Comparison of ENCODE assay signal across 24 cellular contexts in genomic region chr4:2337896-2338295, GRCh38.
DNase-seq lines count a peak whose midpoint lies in the region; ATAC-seq and TF ChIP-seq lines count a peak whose summit lies in the region.
"Had no signal": no experiment of that assay in that cellular context is flagged by ENCODE, and none has a peak within 500 bp of the region (broad histone marks: within the 10 kb centered on the region; RNA-seq: fewer than 3 reads in every experiment).

No MANE protein-coding gene starts in this region.

- POLR2A ChIA-PET in MCF 10A (lab: Yijun Ruan, JAX): interaction anchor here (0.6 to 0.7 kb wide), 2 partner anchors 60 to 91 kb away, joined by 3 to 4 read pairs; no protein-coding TSS in a partner anchor
- POLR2A ChIA-PET in activated CD4-positive, alpha-beta T cell treated with anti-CD3 and anti-CD28 coated beads for 36 hours (lab: Charles Lee): no interaction called here

- H3K9me3 Mint-ChIP-seq in MCF 10A (ENCODE audit: unreplicated experiment): no peaks in the 10 kb centered on the region
- no peaks in the 10 kb centered on the region for H3K9me3 Mint-ChIP-seq in activated CD4-positive, alpha-beta T cell treated with anti-CD3 and anti-CD28 coated beads for 36 hours (ENCODE audit: low read depth)
- H3K9me3 Mint-ChIP-seq: CD4-positive, alpha-beta T cell; naive thymus-derived CD8-positive, alpha-beta T cell; stimulated activated naive B cell treated with anti-CD40 and anti-IgM and Interleukin-4, amounts not matched to agents 10 μg/mL and 1 μg/mL and 100 μg/mL, for 72 hours; type B pancreatic cell had no signal

- no peak for ATAC-seq in left lobe of liver
- no peak for ATAC-seq in activated CD4-positive, alpha-beta T cell treated with anti-CD3 and anti-CD28 coated beads for 36 hours
- ATAC-seq: HCT116; naive thymus-derived CD8-positive, alpha-beta T cell; Panc1; stimulated activated naive B cell treated with anti-CD40 and anti-IgM and Interleukin-4, amounts not matched to agents 10 μg/mL and 1 μg/mL and 100 μg/mL, for 72 hours had no signal

- no peaks in the 10 kb centered on the region for H3K27me3 ChIP-seq in breast epithelium
- no peaks in the 10 kb centered on the region for H3K27me3 ChIP-seq in spleen (replicated peaks in 1 of 7)

- H3K9me3 ChIP-seq in breast epithelium: no peaks in the 10 kb centered on the region
- H3K9me3 ChIP-seq in spleen: no peaks in the 10 kb centered on the region

- no peaks in the 10 kb centered on the region for H3K4me1 ChIP-seq in breast epithelium
- peaks cover 0 to 11% (median 5%) of the 10 kb centered on the region in 6 donors for H3K4me1 ChIP-seq in spleen

- CTCF ChIA-PET in MCF 10A (lab: Yijun Ruan, JAX): interaction anchor here (0.7 kb wide), 1 partner anchor 172 kb away, joined by 3 read pairs; no protein-coding TSS in a partner anchor
- CTCF ChIA-PET in activated CD4-positive, alpha-beta T cell treated with anti-CD3 and anti-CD28 coated beads for 36 hours (lab: Charles Lee): no interaction called here

- no peak for TF ChIP-seq CTCF in breast epithelium (IDR thresholded peaks at IDR 0.05)
- TF ChIP-seq CTCF in MCF 10A (IDR thresholded peaks at IDR 0.05; ENCODE audit: unreplicated experiment): no peak
- TF ChIP-seq CTCF in spleen (IDR thresholded peaks at IDR 0.05 in 8 of 11, conservative IDR thresholded peaks at IDR 0.05 in 3 of 11): no peak

- no peak overlapping the region for H3K4me3 ChIP-seq in breast epithelium
- H3K4me3 ChIP-seq in spleen: no peak overlapping the region

- H3K36me3 ChIP-seq in breast epithelium (no peaks in the 10 kb centered on the region), spleen (peaks cover 0 to 52% (median 2%) of the 10 kb centered on the region in 6 donors)

- DNase-seq in breast epithelium (ENCODE audit: low spot score in 2 of 2) (peak; percentile 11 to 27), MCF 10A (ENCODE audit: unreplicated experiment) (no peak), left lobe of liver (ENCODE audit: low spot score) (peak; percentile 38), spleen (peak; percentile 57), GDM1 (lab: John Stamatoyannopoulos, UW) (no peak), activated gamma-delta T cell (lab: John Stamatoyannopoulos, UW) (no peak)
- peak; percentile 41 for DNase-seq in activated CD8-positive, alpha-beta memory T cell treated with anti-CD3 and anti-CD28 coated beads, Interleukin-2, amount 50 U/mL, for 48 hours
- DNase-seq in activated CD4-positive, alpha-beta T cell treated with anti-CD3 and anti-CD28 coated beads for 36 hours: no peak
- DNase-seq: activated CD4-positive, alpha-beta T cell treated with anti-CD3 and anti-CD28 coated beads for 48 hours; activated naive CD4-positive, alpha-beta T cell treated with Interleukin-2 at 50 U/mL for 16 hours; activated T-cell treated with anti-CD3 and anti-CD28 coated beads, Interleukin-2, amount 50 U/mL, for 48 hours; amniotic stem cell; CD4-positive, alpha-beta T cell; effector CD8-positive, alpha-beta T cell; Kasumi-1; NCI-H1436 treated with DMSO at 0.1 percent for 48 hours; NCI-H748 treated with DMSO at 0.1 percent for 48 hours; SIG-M5; stimulated activated naive B cell treated with anti-CD40 and anti-IgM and Interleukin-4, amounts not matched to agents 10 μg/mL and 1 μg/mL and 100 μg/mL, for 72 hours; T-helper 9 cell had no signal

- H3K27me3 Mint-ChIP-seq in MCF 10A (ENCODE audit: insufficient read depth, unreplicated experiment): peaks cover 3% of the 10 kb centered on the region
- H3K27me3 Mint-ChIP-seq in activated CD4-positive, alpha-beta T cell treated with anti-CD3 and anti-CD28 coated beads for 36 hours: no peaks in the 10 kb centered on the region
- H3K27me3 Mint-ChIP-seq: CD4-positive, alpha-beta T cell; naive thymus-derived CD8-positive, alpha-beta T cell had no signal

- H3K4me1 Mint-ChIP-seq in MCF 10A (ENCODE audit: insufficient read depth, unreplicated experiment): no peaks in the 10 kb centered on the region
- H3K4me1 Mint-ChIP-seq in activated CD4-positive, alpha-beta T cell treated with anti-CD3 and anti-CD28 coated beads for 36 hours: no peaks in the 10 kb centered on the region

- WGBS in spleen, 5 donors: 91 to 97% (median 93%) methylated on average over 13 of the region's 13 CpGs

- no peak overlapping the region for H3K4me3 Mint-ChIP-seq in MCF 10A (ENCODE audit: unreplicated experiment)
- H3K4me3 Mint-ChIP-seq in activated CD4-positive, alpha-beta T cell treated with anti-CD3 and anti-CD28 coated beads for 36 hours: no peak overlapping the region
- H3K4me3 Mint-ChIP-seq: CD4-positive, alpha-beta T cell; naive thymus-derived CD8-positive, alpha-beta T cell; stimulated activated naive B cell treated with anti-CD40 and anti-IgM and Interleukin-4, amounts not matched to agents 10 μg/mL and 1 μg/mL and 100 μg/mL, for 72 hours; type B pancreatic cell had no signal

- BruUV-seq in MCF 10A (replicated peaks; lab: Mats Ljungman, UMichigan): no TSS peak

- H3K36me3 Mint-ChIP-seq in MCF 10A (ENCODE audit: insufficient read depth, unreplicated experiment): peaks cover 10% of the 10 kb centered on the region
- peaks cover 1% of the 10 kb centered on the region for H3K36me3 Mint-ChIP-seq in activated CD4-positive, alpha-beta T cell treated with anti-CD3 and anti-CD28 coated beads for 36 hours (ENCODE audit: low read depth)
- H3K36me3 Mint-ChIP-seq: type B pancreatic cell had no signal

- H3K27ac Mint-ChIP-seq in MCF 10A (ENCODE audit: low read depth, unreplicated experiment): no peak overlapping the region
- H3K27ac Mint-ChIP-seq in activated CD4-positive, alpha-beta T cell treated with anti-CD3 and anti-CD28 coated beads for 36 hours: no peak overlapping the region
- H3K27ac Mint-ChIP-seq: CD4-positive, alpha-beta T cell; naive thymus-derived CD8-positive, alpha-beta T cell; stimulated activated naive B cell treated with anti-CD40 and anti-IgM and Interleukin-4, amounts not matched to agents 10 μg/mL and 1 μg/mL and 100 μg/mL, for 72 hours; type B pancreatic cell had no signal

- H3K27ac ChIP-seq in breast epithelium (no peak overlapping the region), spleen (no peak overlapping the region)

- TF ChIP-seq POLR2A in breast epithelium (IDR thresholded peaks at IDR 0.05): no peak
- no peak for TF ChIP-seq POLR2A in spleen (IDR thresholded peaks at IDR 0.05)

- intact Hi-C loops in breast epithelium (cut with DNase I; ENCODE audit: low total_unique reads): no loop called here
- intact Hi-C loops in MCF 10A (cut with micrococcal nuclease): loop anchor here (10.0 kb wide), 1 partner anchor 73 kb away; the partner anchor contains the start of gene MXD4
- intact Hi-C loops in spleen (cut with DNase I; ENCODE audit: low total_unique reads): no loop called here
- intact Hi-C loops in activated CD4-positive, alpha-beta T cell treated with anti-CD3 and anti-CD28 coated beads for 36 hours (cut with DNase I, micrococcal nuclease): no loop called here

Comparison
In these comparisons a context has a peak if more than half of its experiments do, and no peak if none do; other contexts are left out.
1. DNase-seq: peak in breast epithelium (2 of 2), activated CD8-positive, alpha-beta memory T cell treated with anti-CD3 and anti-CD28 coated beads, Interleukin-2, amount 50 U/mL, for 48 hours (single experiment), left lobe of liver (single experiment) and spleen (single experiment); none in MCF 10A (single experiment), activated CD4-positive, alpha-beta T cell treated with anti-CD3 and anti-CD28 coated beads for 36 hours (single experiment), GDM1 (single experiment) and activated gamma-delta T cell (single experiment).